In the genomic region with DNA sequence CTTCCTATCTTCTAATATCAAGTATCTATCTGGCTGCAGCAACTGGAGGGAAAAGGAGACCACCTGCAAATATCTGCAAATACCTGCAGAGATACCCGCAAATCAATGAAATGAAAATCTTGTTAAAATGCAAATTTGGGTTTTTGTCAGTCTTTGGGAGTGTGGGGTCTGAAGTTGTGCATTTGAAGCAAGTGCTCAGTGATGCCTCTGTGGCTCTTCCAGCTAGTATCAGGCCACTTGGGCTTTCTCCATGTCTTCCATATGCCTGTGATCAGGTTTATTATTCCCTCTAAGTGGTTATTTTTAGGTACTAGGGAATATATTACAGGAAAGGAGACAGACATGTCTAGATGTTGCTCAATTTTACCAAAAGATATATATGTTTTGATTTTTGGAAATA, we compare ENCODE assay signal across 7 cellular contexts.
"Had no signal": no experiment of that assay in that cellular context is flagged by ENCODE, and none has a peak within 500 bp of the region (broad histone marks: within the 10 kb centered on the region; RNA-seq: fewer than 3 reads in every experiment).

No MANE protein-coding gene starts in this region.

- H3K4me1 Mint-ChIP-seq: IgD-negative memory B cell had no signal

- H3K4me3 ChIP-seq: K562 had no signal

- H3K27ac ChIP-seq: HL-60 had no signal

- H3K4me3 Mint-ChIP-seq: IgD-negative memory B cell had no signal

- H3K36me3 Mint-ChIP-seq: IgD-negative memory B cell had no signal

- H3K27me3 Mint-ChIP-seq: IgD-negative memory B cell had no signal

- DNase-seq: IMR-90, KBM-7, KG1 had no signal

- H3K27ac Mint-ChIP-seq: IgD-negative memory B cell had no signal

- ATAC-seq: HepG2, K562 had no signal
